Comparison of ENCODE assay signal across 10 cellular contexts in the genomic region with DNA sequence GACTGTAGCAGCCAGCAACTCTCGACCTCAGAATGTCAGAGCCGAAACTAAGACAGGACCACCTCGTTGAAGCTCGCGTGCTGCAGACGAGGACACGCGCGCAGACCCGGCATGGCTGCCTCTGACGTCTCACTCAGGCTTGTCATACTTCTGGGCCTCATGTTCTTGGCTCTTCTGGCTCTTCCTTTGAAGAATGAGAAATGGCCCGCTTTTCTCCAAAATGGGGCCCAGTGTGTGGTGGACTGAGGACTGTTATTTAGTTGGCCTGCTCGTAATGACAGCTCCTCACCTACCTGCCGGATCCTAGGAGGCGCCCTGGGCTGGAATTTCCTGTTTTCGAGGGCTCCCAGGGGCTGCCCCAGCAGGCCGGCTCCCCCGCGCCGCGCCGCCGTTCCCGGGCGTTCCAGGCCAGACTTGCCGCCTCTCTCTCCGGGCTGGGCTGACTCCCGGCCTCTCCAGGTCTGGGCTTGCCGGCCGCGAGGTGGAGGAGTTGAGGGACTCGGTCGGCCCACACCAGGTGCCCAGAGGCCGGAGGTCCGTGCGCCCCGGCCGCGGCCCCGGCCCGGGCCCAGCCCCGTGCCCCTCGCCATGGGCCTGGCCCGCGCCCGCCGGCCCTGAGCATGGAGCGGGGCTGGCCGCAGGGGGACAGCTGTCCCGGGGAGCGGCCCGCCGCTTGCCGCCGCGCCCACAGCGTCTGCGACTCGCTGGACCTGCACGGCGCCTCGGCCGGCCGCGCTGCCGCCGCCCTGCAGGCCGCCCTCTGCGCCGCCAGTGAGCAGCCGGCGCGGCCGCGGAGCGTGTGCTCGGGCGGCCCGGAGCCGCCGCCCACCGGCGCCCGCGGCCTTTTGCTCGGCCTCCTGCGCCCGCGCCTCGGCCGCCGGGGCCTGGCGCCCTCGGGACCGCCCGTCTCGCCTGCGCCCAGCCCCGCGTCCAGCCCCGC. TPM values are rescaled to one million over a fixed set of nuclear protein-coding genes. Genes with fewer than 3 reads are reported as not detected.
A peak's percentile ranks its signal among the peaks of the same experiment; 100 is the strongest.
DNase-seq lines count a peak whose midpoint lies in the region; ATAC-seq, FAIRE-seq and TF ChIP-seq lines count a peak whose summit lies in the region.
"Had no signal": no experiment of that assay in that cellular context is flagged by ENCODE, and none has a peak within 500 bp of the region (broad histone marks: within the 10 kb centered on the region; RNA-seq: fewer than 3 reads in every experiment).

No MANE protein-coding gene starts in this region.

- H3K4me2 ChIP-seq in K562 (ENCODE audit: insufficient read depth, low read length): peak overlapping the region; percentile 22; the same call in 1 of the 2 replicates

- H3K36me3 ChIP-seq in heart left ventricle (peaks cover 0 to 22% (median 19%) of the 10 kb centered on the region in 9 donors), K562 (ENCODE audit: control insufficient read depth, insufficient read depth, low read length) (peaks cover 66% of the 10 kb centered on the region; the same call in 2 of the 3 replicates)

- 22 to 37% (median 29%) methylated on average over 43 to 101 of the region's 101 CpGs for WGBS in heart left ventricle, 4 donors
- WGBS in K562 (ENCODE audit: insufficient coverage, low coverage, missing lambda C conversion rate): 83% methylated on average over 32 of the region's 101 CpGs

- DNase-seq in heart left ventricle (peak in 1 of 5 donors; percentile 57), cardiac septum (ENCODE audit: low spot score) (no peak), K562 (ENCODE audit: extremely low read depth in 1 of 4, low spot score in 3 of 4) (no peak), left kidney (ENCODE audit: low read depth, low spot score) (peak; percentile 87), urothelium cell line (ENCODE audit: low spot score) (peak; percentile 3)
- DNase-seq in stimulated activated CD4-positive, alpha-beta T cell treated with anti-CD3 and anti-CD28 coated beads, Interleukin-2, amount 100 ng/mL, for 48 hours: no peak

- no peak for TF ChIP-seq RAD21 in K562 (CRISPR knock-in tag; conservative IDR thresholded peaks at IDR 0.05 in 1 of 2, IDR thresholded peaks at IDR 0.05 in 1 of 2)

- no TSS peak for BruUV-seq in K562 (replicated peaks; lab: Mats Ljungman, UMichigan)

- POLR2A ChIA-PET in K562 (lab: Yijun Ruan, JAX): no interaction called here

- H3K79me2 ChIP-seq in K562 (ENCODE audit: control insufficient read depth, insufficient read depth, low read length): peaks cover 65% of the 10 kb centered on the region

- no peak for TF ChIP-seq CTCF in heart left ventricle (IDR thresholded peaks at IDR 0.05)
- no peak for TF ChIP-seq CTCF in K562 (IDR thresholded peaks at IDR 0.05 in 2 of 3, conservative IDR thresholded peaks at IDR 0.05 in 1 of 3; ENCODE audit: insufficient read depth in 2 of 3, low read depth in 1 of 3, low read length in 3 of 3)

- H3K9me1 ChIP-seq in K562 (ENCODE audit: control insufficient read depth, insufficient read depth, low read length): peaks cover 13% of the 10 kb centered on the region

- peaks cover 0 to 40% (median 23%) of the 10 kb centered on the region in 12 donors for H3K4me1 ChIP-seq in heart left ventricle
- peaks cover 32 to 70% of the 10 kb centered on the region in 2 experiments for H3K4me1 ChIP-seq in K562 (replicated peaks in 1 of 2; ENCODE audit: control insufficient read depth in 2 of 2, insufficient read depth in 2 of 2, low read length in 2 of 2)

- H3K27me3 ChIP-seq in heart left ventricle: peaks cover 0 to 5% (median 0%) of the 10 kb centered on the region in 9 donors
- no peaks in the 10 kb centered on the region for H3K27me3 ChIP-seq in K562 (ENCODE audit: control insufficient read depth in 2 of 2, insufficient read depth in 2 of 2, low read length in 2 of 2)

- H3K4me3 ChIP-seq in heart left ventricle (peak overlapping the region in 7 of 12 donors; percentile 3 to 50 (median 34)), K562 (no peak overlapping the region)

- peaks cover 68% of the 10 kb centered on the region for H4K20me1 ChIP-seq in K562 (replicated peaks; ENCODE audit: control insufficient read depth, insufficient read depth, low read length)

- no peak overlapping the region for H3K27ac ChIP-seq in heart left ventricle
- peak overlapping the region; percentile 56; the same call in 1 of the 3 replicates for H3K27ac ChIP-seq in K562 (ENCODE audit: extremely low read depth, low read depth, low read length)
- H3K27ac ChIP-seq: BLaER1 treated with 17β-estradiol and CSF1 and Interleukin-3, amounts not matched to agents 10 nM and 100 nM had no signal

- FAIRE-seq in K562 (lab: Jason Lieb, UNC): no peak
- FAIRE-seq in urothelium cell line (lab: Jason Lieb, UNC): no peak
- FAIRE-seq: endometrium had no signal

- no peak for TF ChIP-seq EP300 in K562 (IDR thresholded peaks at IDR 0.05; ENCODE audit: low read length)

- in situ Hi-C loops in K562 (cut with MboI): no loop called here

- TF ChIP-seq POLR2A in heart left ventricle (IDR thresholded peaks at IDR 0.05) (no peak), K562 (conservative IDR thresholded peaks at IDR 0.05) (no peak)

- CTCF ChIA-PET in K562 (lab: Yijun Ruan, JAX; ENCODE audit: low intra/inter-chr PET ratio): interaction anchor here (0.6 kb wide), 1 partner anchor 54 kb away, joined by 6 read pairs; no protein-coding TSS in a partner anchor

- ATAC-seq in heart left ventricle (no peak), K562 (no peak), HG03565 (IDR thresholded peaks at IDR 0.05; ENCODE audit: unreplicated experiment) (no peak), GM21576 (IDR thresholded peaks at IDR 0.05; ENCODE audit: unreplicated experiment) (no peak)

- H3K9me3 ChIP-seq in heart left ventricle (no peaks in the 10 kb centered on the region), K562 (replicated peaks; ENCODE audit: control insufficient read depth, insufficient read depth, low read depth, low read length) (no peaks in the 10 kb centered on the region)
- H3K9me3 ChIP-seq: BLaER1 treated with 17β-estradiol and CSF1 and Interleukin-3, amounts not matched to agents 10 nM and 100 nM had no signal

- intact Hi-C loops in heart left ventricle (cut with DNase I) (loop anchor here in 9 of 10 donors (5.0 to 10.0 kb wide), 6 partner anchors 50 to 220 kb away; partner anchors contain the start of genes ABCB8 (in 1 of the 9) and ATG9B (in 1 of the 9)), cardiac septum (cut with DNase I) (loop anchor here (5.0 kb wide), 2 partner anchors 87 to 212 kb away; partner anchors contain the start of gene ABCB8), K562 (cut with micrococcal nuclease) (loop anchor here (5.0 kb wide), 2 partner anchors 152 to 217 kb away; no protein-coding TSS in a partner anchor)

- no peak overlapping the region for H2AFZ ChIP-seq in K562 (ENCODE audit: low read depth, low read length)

- peak overlapping the region in 1 of 2 experiments; percentile 49; a peak in 2 of 4 replicates for H3K9ac ChIP-seq in K562 (ENCODE audit: insufficient read depth in 1 of 2, low read depth in 2 of 2, low read length in 2 of 2)

RNA-seq across cellular contexts. Expression of gene AGAP3, which starts 28.1 kb away (rescaled TPM):
- total RNA-seq in heart left ventricle: 10 to 100 TPM; 30.3 to 83.7 (median 57.6) TPM
- 10 to 100 TPM; 42.9 to 55.3 TPM for polyA plus RNA-seq in heart left ventricle
- 67.5 TPM for total RNA-seq in cardiac septum
- 309 and 657 TPM in 2 replicates for total RNA-seq in K562 (2011; cell fraction: chromatin; rRNA removed; ENCODE audit: low replicate concordance)
- 263 and 322 TPM in 2 replicates for total RNA-seq in K562 (2011; cell fraction: nucleolus; rRNA removed)
- total RNA-seq in K562 (2011; cell fraction: nucleoplasm; rRNA removed): 258 and 293 TPM in 2 replicates
- total RNA-seq in K562 (2014; rRNA removed): 62.2 and 94.2 TPM in 2 replicates
- total RNA-seq in K562 (2014; rRNA removed; fragmentation: Illumina TruSeq; extraction: Trizol): 34.6 and 44.0 TPM in 2 replicates
- total RNA-seq in K562 (2015; rRNA removed; fragmentation: Illumina TruSeq; extraction: Trizol): 59.8 and 60.0 TPM in 2 replicates
- total RNA-seq in K562 (2021): 178 and 208 TPM in 2 replicates
- 61.4 and 65.4 TPM in 2 replicates for polyA plus RNA-seq in K562 (2011; rRNA removed)
- 86.8 and 233 TPM in 2 replicates for polyA plus RNA-seq in K562 (2011; cell fraction: cytosol; rRNA removed)
- 273 and 510 TPM in 2 replicates for polyA plus RNA-seq in K562 (2011; cell fraction: nucleus; rRNA removed)
- polyA plus RNA-seq in K562 (2012): 83.7 and 110 TPM in 2 replicates
- polyA plus RNA-seq in K562 (2014; fragmentation: Illumina TruSeq; extraction: Trizol): 66.7 and 96.7 TPM in 2 replicates
- polyA plus RNA-seq in K562 (2014; fragmentation: Nextera tagmentation; extraction: Ambion mirVana): 1 to 10 TPM; 3.4 to 4.4 TPM
- 118 and 127 TPM in 2 replicates for polyA plus RNA-seq in K562 (2014; rRNA removed)
- polyA minus RNA-seq in K562 (2011; rRNA and poly(A)+ RNA removed): 34.5 and 46.4 TPM in 2 replicates
- 64.1 and 65.6 TPM in 2 replicates for polyA minus RNA-seq in K562 (2011; cell fraction: cytosol; rRNA and poly(A)+ RNA removed)
- 79.9 and 118 TPM in 2 replicates for polyA minus RNA-seq in K562 (2011; cell fraction: nucleus; rRNA and poly(A)+ RNA removed)

RNA-seq across cellular contexts. Expression of gene TMUB1, which starts 31.1 kb away (rescaled TPM):
- total RNA-seq in heart left ventricle (10 to 100 TPM; 21.8 to 62.8 (median 26.7) TPM), cardiac septum (29.0 TPM), K562 (2014; rRNA removed) (189 and 255 TPM in 2 replicates), K562 (2014; rRNA removed; fragmentation: Illumina TruSeq; extraction: Trizol) (19.4 and 21.4 TPM in 2 replicates), K562 (2015; rRNA removed; fragmentation: Illumina TruSeq; extraction: Trizol) (86.3 and 97.0 TPM in 2 replicates), K562 (2021) (233 and 241 TPM in 2 replicates)
- polyA plus RNA-seq in heart left ventricle (10 to 100 TPM; 66.1 to 82.6 TPM), K562 (2011; rRNA removed) (38.4 and 59.7 TPM in 2 replicates), K562 (2014; fragmentation: Illumina TruSeq; extraction: Trizol) (74.1 and 210 TPM in 2 replicates), K562 (2014; fragmentation: Nextera tagmentation; extraction: Ambion mirVana) (under 1 TPM; 0.14 to 0.34 TPM), K562 (2014; rRNA removed) (195 and 207 TPM in 2 replicates)
- 28.8 and 70.7 TPM in 2 replicates for total RNA-seq in K562 (2011; cell fraction: chromatin; rRNA removed; ENCODE audit: low replicate concordance)
- total RNA-seq in K562 (2011; cell fraction: nucleolus; rRNA removed): 113 and 126 TPM in 2 replicates
- total RNA-seq in K562 (2011; cell fraction: nucleoplasm; rRNA removed): 72.2 and 72.4 TPM in 2 replicates
- polyA plus RNA-seq in K562 (2011; cell fraction: cytosol; rRNA removed): 86.5 and 297 TPM in 2 replicates
- 123 and 249 TPM in 2 replicates for polyA plus RNA-seq in K562 (2011; cell fraction: nucleus; rRNA removed)
- polyA plus RNA-seq in K562 (2012): 165 and 183 TPM in 2 replicates
- polyA minus RNA-seq in K562 (2011; rRNA and poly(A)+ RNA removed): 8.2 and 12.5 TPM in 2 replicates
- polyA minus RNA-seq in K562 (2011; cell fraction: cytosol; rRNA and poly(A)+ RNA removed): 52.4 and 69.4 TPM in 2 replicates
- 18.0 and 20.3 TPM in 2 replicates for polyA minus RNA-seq in K562 (2011; cell fraction: nucleus; rRNA and poly(A)+ RNA removed)

RNA-seq across cellular contexts. Expression of gene FASTK, which starts 33.8 kb away (rescaled TPM):
- total RNA-seq in heart left ventricle (100 to 1,000 TPM in 2 of 9 donors, 10 to 100 TPM in 7; 59.9 to 124 (median 77.7) TPM), cardiac septum (93.3 TPM), K562 (2014; rRNA removed) (114 and 139 TPM in 2 replicates), K562 (2014; rRNA removed; fragmentation: Illumina TruSeq; extraction: Trizol) (8.3 and 12.6 TPM in 2 replicates), K562 (2015; rRNA removed; fragmentation: Illumina TruSeq; extraction: Trizol) (50.3 and 55.4 TPM in 2 replicates), K562 (2021) (106 and 112 TPM in 2 replicates)
- polyA plus RNA-seq in heart left ventricle (100 to 1,000 TPM in 1 of 2 donors, 10 to 100 TPM in 1; 75.7 to 168 TPM), K562 (2011; rRNA removed) (48.2 and 69.4 TPM in 2 replicates), K562 (2014; fragmentation: Illumina TruSeq; extraction: Trizol) (38.2 and 53.4 TPM in 2 replicates), K562 (2014; fragmentation: Nextera tagmentation; extraction: Ambion mirVana) (1 to 10 TPM in 1 of 2 experiments, under 1 TPM in 1; 0.51 to 2.7 TPM), K562 (2014; rRNA removed) (150 and 181 TPM in 2 replicates)
- 153 and 539 TPM in 2 replicates for total RNA-seq in K562 (2011; cell fraction: chromatin; rRNA removed; ENCODE audit: low replicate concordance)
- 501 and 515 TPM in 2 replicates for total RNA-seq in K562 (2011; cell fraction: nucleolus; rRNA removed)
- 225 and 261 TPM in 2 replicates for total RNA-seq in K562 (2011; cell fraction: nucleoplasm; rRNA removed)
- 50.7 and 105 TPM in 2 replicates for polyA plus RNA-seq in K562 (2011; cell fraction: cytosol; rRNA removed)
- polyA plus RNA-seq in K562 (2011; cell fraction: nucleus; rRNA removed): 711 and 1,075 TPM in 2 replicates
- 70.9 and 124 TPM in 2 replicates for polyA plus RNA-seq in K562 (2012)
- 18.8 and 24.7 TPM in 2 replicates for polyA minus RNA-seq in K562 (2011; rRNA and poly(A)+ RNA removed)
- 22.8 and 23.4 TPM in 2 replicates for polyA minus RNA-seq in K562 (2011; cell fraction: cytosol; rRNA and poly(A)+ RNA removed)
- polyA minus RNA-seq in K562 (2011; cell fraction: nucleus; rRNA and poly(A)+ RNA removed): 187 and 189 TPM in 2 replicates

RNA-seq across cellular contexts. Expression of gene GBX1, which starts 53.1 kb away (rescaled TPM):
- under 1 TPM in 5 of 9 donors, not detected in 4; 0.29 to 0.52 (median 0.36) TPM for total RNA-seq in heart left ventricle
- under 1 TPM in 1 of 2 donors, not detected in 1; 0.27 TPM for polyA plus RNA-seq in heart left ventricle
- 0.57 TPM for total RNA-seq in cardiac septum
- total RNA-seq in K562 (2011; cell fraction: chromatin; rRNA removed; ENCODE audit: low replicate concordance): not detected in 2 replicates
- total RNA-seq in K562 (2011; cell fraction: nucleolus; rRNA removed): not detected in 2 replicates
- not detected in 2 replicates for total RNA-seq in K562 (2011; cell fraction: nucleoplasm; rRNA removed)
- not detected in 2 replicates for total RNA-seq in K562 (2014; rRNA removed)
- total RNA-seq in K562 (2014; rRNA removed; fragmentation: Illumina TruSeq; extraction: Trizol): not detected in 2 replicates
- not detected in 2 replicates for total RNA-seq in K562 (2015; rRNA removed; fragmentation: Illumina TruSeq; extraction: Trizol)
- not detected in 2 replicates for total RNA-seq in K562 (2021)
- polyA plus RNA-seq in K562 (2011; rRNA removed): not detected in 2 replicates
- not detected in 2 replicates for polyA plus RNA-seq in K562 (2011; cell fraction: cytosol; rRNA removed)
- polyA plus RNA-seq in K562 (2011; cell fraction: nucleus; rRNA removed): not detected in 2 replicates
- not detected in 2 replicates for polyA plus RNA-seq in K562 (2012)
- polyA plus RNA-seq in K562 (2014; fragmentation: Illumina TruSeq; extraction: Trizol): not detected in 2 replicates
- polyA plus RNA-seq in K562 (2014; fragmentation: Nextera tagmentation; extraction: Ambion mirVana): not detected
- polyA plus RNA-seq in K562 (2014; rRNA removed): not detected in 2 replicates
- polyA minus RNA-seq in K562 (2011; rRNA and poly(A)+ RNA removed): not detected in 2 replicates
- not detected in 2 replicates for polyA minus RNA-seq in K562 (2011; cell fraction: cytosol; rRNA and poly(A)+ RNA removed)
- polyA minus RNA-seq in K562 (2011; cell fraction: nucleus; rRNA and poly(A)+ RNA removed): not detected in 2 replicates

RNA-seq across cellular contexts. Expression of gene SLC4A2, which starts 55.0 kb away (rescaled TPM):
- total RNA-seq in heart left ventricle (10 to 100 TPM; 44.1 to 84.3 (median 54.8) TPM), cardiac septum (83.4 TPM), K562 (2014; rRNA removed) (360 and 417 TPM in 2 replicates), K562 (2014; rRNA removed; fragmentation: Illumina TruSeq; extraction: Trizol) (32.6 and 55.0 TPM in 2 replicates), K562 (2015; rRNA removed; fragmentation: Illumina TruSeq; extraction: Trizol) (130 and 132 TPM in 2 replicates), K562 (2021) (363 and 375 TPM in 2 replicates)
- polyA plus RNA-seq in heart left ventricle (100 to 1,000 TPM in 1 of 2 donors, 10 to 100 TPM in 1; 68.3 to 113 TPM), K562 (2011; rRNA removed) (69.2 and 85.2 TPM in 2 replicates), K562 (2014; fragmentation: Illumina TruSeq; extraction: Trizol) (166 and 212 TPM in 2 replicates), K562 (2014; fragmentation: Nextera tagmentation; extraction: Ambion mirVana) (10 to 100 TPM; 11.4 to 28.8 TPM), K562 (2014; rRNA removed) (306 and 316 TPM in 2 replicates)
- total RNA-seq in K562 (2011; cell fraction: chromatin; rRNA removed; ENCODE audit: low replicate concordance): 230 and 845 TPM in 2 replicates
- total RNA-seq in K562 (2011; cell fraction: nucleolus; rRNA removed): 746 and 756 TPM in 2 replicates
- total RNA-seq in K562 (2011; cell fraction: nucleoplasm; rRNA removed): 367 and 388 TPM in 2 replicates
- polyA plus RNA-seq in K562 (2011; cell fraction: cytosol; rRNA removed): 68.0 and 147 TPM in 2 replicates
- 438 and 829 TPM in 2 replicates for polyA plus RNA-seq in K562 (2011; cell fraction: nucleus; rRNA removed)
- polyA plus RNA-seq in K562 (2012): 243 and 347 TPM in 2 replicates
- polyA minus RNA-seq in K562 (2011; rRNA and poly(A)+ RNA removed): 29.9 and 60.1 TPM in 2 replicates
- 79.9 and 106 TPM in 2 replicates for polyA minus RNA-seq in K562 (2011; cell fraction: cytosol; rRNA and poly(A)+ RNA removed)
- 138 and 143 TPM in 2 replicates for polyA minus RNA-seq in K562 (2011; cell fraction: nucleus; rRNA and poly(A)+ RNA removed)

Comparison
In these comparisons a context has a peak if more than half of its experiments do, and no peak if none do; other contexts are left out.
1. DNase-seq: peak in left kidney (single experiment) and urothelium cell line (single experiment); none in cardiac septum (single experiment), K562 (0 of 4) and stimulated activated CD4-positive, alpha-beta T cell treated with anti-CD3 and anti-CD28 coated beads, Interleukin-2, amount 100 ng/mL, for 48 hours (0 of 2).